Comparison of ENCODE assay signal across 22 cellular contexts in the genomic region with DNA sequence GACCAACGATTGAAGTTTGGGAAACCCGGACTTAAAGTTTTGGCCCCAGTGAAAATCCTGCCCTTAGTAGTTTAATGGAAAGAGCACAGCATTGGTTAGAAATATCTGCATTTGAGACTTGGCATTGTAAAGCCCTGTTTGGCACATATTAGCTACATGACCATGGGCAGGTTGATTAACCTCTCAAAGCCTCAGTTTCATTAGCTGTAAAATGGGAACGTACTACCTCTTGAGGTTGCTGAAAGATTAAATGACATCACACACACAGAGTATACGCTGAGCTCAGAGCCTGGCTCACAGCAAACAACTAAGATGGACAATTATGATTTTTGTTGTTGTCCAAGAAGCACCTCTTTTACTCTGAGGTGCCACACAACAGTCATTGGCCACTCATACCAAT.
"Had no signal": no experiment of that assay in that cellular context is flagged by ENCODE, and none has a peak within 500 bp of the region (broad histone marks: within the 10 kb centered on the region; RNA-seq: fewer than 3 reads in every experiment).

No MANE protein-coding gene starts in this region.

- H3K9me3 ChIP-seq: SK-N-SH had no signal

- DNase-seq: activated CD4-positive, alpha-beta memory T cell treated with anti-CD3 and anti-CD28 coated beads for 36 hours; activated CD4-positive, alpha-beta T cell treated with anti-CD3 and anti-CD28 coated beads, Interleukin-2, amount 10 ng/mL, durations not matched to agents 7 days and 5 days; activated CD4-positive, CD25-positive, alpha-beta regulatory T cell; activated CD8-positive, alpha-beta memory T cell treated with anti-CD3 and anti-CD28 coated beads for 24 hours; activated gamma-delta T cell treated with Interleukin-2 at 50 U/mL for 16 hours; activated naive CD4-positive, alpha-beta T cell treated with anti-CD3 and anti-CD28 coated beads, Interleukin-2, amount 10 ng/mL, durations not matched to agents 7 days and 5 days; activated naive CD8-positive, alpha-beta T cell treated with anti-CD3 and anti-CD28 coated beads for 36 hours; activated T-cell treated with anti-CD3 and anti-CD28 coated beads, Interleukin-2, amount 50 U/mL, for 4 hours; caudate nucleus; KG1; NCI-H1048; NCI-H146; NCI-H187 treated with DMSO at 0.1 percent for 48 hours; NCI-H2081 treated with DMSO at 0.1 percent for 48 hours; NCI-H2227 treated with DMSO at 0.1 percent for 48 hours; NCI-H446 treated with DMSO at 0.1 percent for 48 hours; NCI-H526; NCI-H82; RPMI8226; SK-N-SH; T-helper 1 cell had no signal

- H3K4me3 Mint-ChIP-seq: activated CD4-positive, alpha-beta memory T cell treated with anti-CD3 and anti-CD28 coated beads for 36 hours; activated CD4-positive, alpha-beta T cell treated with anti-CD3 and anti-CD28 coated beads, Interleukin-2, amount 10 ng/mL, durations not matched to agents 7 days and 5 days; activated naive CD4-positive, alpha-beta T cell treated with anti-CD3 and anti-CD28 coated beads, Interleukin-2, amount 10 ng/mL, durations not matched to agents 7 days and 5 days; activated naive CD8-positive, alpha-beta T cell treated with anti-CD3 and anti-CD28 coated beads for 36 hours; activated T-cell treated with anti-CD3 and anti-CD28 coated beads, Interleukin-2, amount 50 U/mL, for 4 hours had no signal

- H3K27me3 Mint-ChIP-seq: activated CD4-positive, alpha-beta memory T cell treated with anti-CD3 and anti-CD28 coated beads for 36 hours; activated naive CD8-positive, alpha-beta T cell treated with anti-CD3 and anti-CD28 coated beads for 36 hours had no signal

- H3K9ac ChIP-seq: SK-N-SH had no signal

- H3K27ac Mint-ChIP-seq: activated CD4-positive, alpha-beta memory T cell treated with anti-CD3 and anti-CD28 coated beads for 36 hours; activated CD4-positive, alpha-beta T cell treated with anti-CD3 and anti-CD28 coated beads, Interleukin-2, amount 10 ng/mL, durations not matched to agents 7 days and 5 days; activated naive CD4-positive, alpha-beta T cell treated with anti-CD3 and anti-CD28 coated beads, Interleukin-2, amount 10 ng/mL, durations not matched to agents 7 days and 5 days; activated naive CD8-positive, alpha-beta T cell treated with anti-CD3 and anti-CD28 coated beads for 36 hours had no signal

- H3K9me2 ChIP-seq: SK-N-SH had no signal

- H3K4me2 ChIP-seq: SK-N-SH had no signal

- H3K27ac ChIP-seq: VCaP had no signal

- ATAC-seq: activated T-cell treated with anti-CD3 and anti-CD28 coated beads, Interleukin-2, amount 50 U/mL, for 4 hours had no signal

- H3K9me3 Mint-ChIP-seq: activated CD4-positive, alpha-beta T cell treated with anti-CD3 and anti-CD28 coated beads, Interleukin-2, amount 10 ng/mL, durations not matched to agents 7 days and 5 days; activated naive CD8-positive, alpha-beta T cell treated with anti-CD3 and anti-CD28 coated beads for 36 hours; activated T-cell treated with anti-CD3 and anti-CD28 coated beads, Interleukin-2, amount 50 U/mL, for 4 hours had no signal
